ENCODE assay signal across 21 cellular contexts in the genomic region with DNA sequence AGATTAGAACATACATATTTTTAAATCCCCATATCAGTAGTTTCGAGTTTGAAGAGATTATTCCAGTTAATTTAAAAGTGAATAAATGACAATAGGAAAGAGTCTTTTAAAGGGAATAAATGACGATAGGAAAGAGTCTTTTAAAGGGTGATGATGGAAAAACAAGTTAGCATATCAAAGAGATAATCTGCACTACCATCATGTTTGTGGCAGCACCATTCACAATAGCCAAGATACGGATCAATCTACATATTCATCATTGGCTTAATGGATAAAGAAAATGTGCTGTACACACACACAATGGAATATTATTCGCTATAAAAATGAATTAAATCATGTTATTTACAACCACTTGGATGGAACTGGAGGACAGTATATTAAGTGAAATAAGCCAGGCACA. TPM values are rescaled to one million over a fixed set of nuclear protein-coding genes. Genes with fewer than 3 reads are reported as not detected.
A peak's percentile ranks its signal among the peaks of the same experiment; 100 is the strongest.
DNase-seq lines count a peak whose midpoint lies in the region; ATAC-seq and TF ChIP-seq lines count a peak whose summit lies in the region.
"Had no signal": no experiment of that assay in that cellular context is flagged by ENCODE, and none has a peak within 500 bp of the region (broad histone marks: within the 10 kb centered on the region; RNA-seq: fewer than 3 reads in every experiment).

No MANE protein-coding gene starts in this region.

- H3K4me3 Mint-ChIP-seq in activated T-cell treated with anti-CD3 and anti-CD28 coated beads, Interleukin-2, amount 50 U/mL, for 72 hours, result peak overlapping the region in 1 of 2 donors; percentile 24
- H3K4me3 Mint-ChIP-seq in central memory CD8-positive, alpha-beta T cell, result peak overlapping the region; percentile 16
- H3K4me3 Mint-ChIP-seq in stimulated activated memory B cell treated with anti-CD40 and anti-IgM and Interleukin-4, amounts not matched to agents 10 μg/mL and 1 μg/mL and 100 μg/mL, for 72 hours, result no peak overlapping the region
- H3K4me3 Mint-ChIP-seq: activated T-cell treated with anti-CD3 and anti-CD28 coated beads, Interleukin-2, amount 50 U/mL, for 4 hours; CD14-positive monocyte had no signal

- ATAC-seq in activated T-cell treated with anti-CD3 and anti-CD28 coated beads, Interleukin-2, amount 50 U/mL, for 72 hours (replicated peaks in 1 of 2), result no peak
- ATAC-seq in central memory CD8-positive, alpha-beta T cell (replicated peaks; ENCODE audit: extremely low read depth, poor library complexity, severe bottlenecking), result no peak
- no peak for ATAC-seq in stimulated activated memory B cell treated with anti-CD40 and anti-IgM and Interleukin-4, amounts not matched to agents 10 μg/mL and 1 μg/mL and 100 μg/mL, for 72 hours
- ATAC-seq in GM18511 (IDR thresholded peaks at IDR 0.05; ENCODE audit: unreplicated experiment), result no peak
- ATAC-seq: activated T-cell treated with anti-CD3 and anti-CD28 coated beads, Interleukin-2, amount 50 U/mL, for 4 hours had no signal

- no peak overlapping the region for H3K4me3 ChIP-seq in WERI-Rb-1 (ENCODE audit: low read depth, low read length)
- H3K4me3 ChIP-seq: thoracic aorta had no signal

- H3K27ac Mint-ChIP-seq in activated T-cell treated with anti-CD3 and anti-CD28 coated beads, Interleukin-2, amount 50 U/mL, for 72 hours, result peak overlapping the region; percentile 95
- peak overlapping the region; percentile 95 for H3K27ac Mint-ChIP-seq in central memory CD8-positive, alpha-beta T cell (ENCODE audit: low read depth)
- H3K27ac Mint-ChIP-seq in stimulated activated memory B cell treated with anti-CD40 and anti-IgM and Interleukin-4, amounts not matched to agents 10 μg/mL and 1 μg/mL and 100 μg/mL, for 72 hours, result peak overlapping the region; percentile 77
- H3K27ac Mint-ChIP-seq: CD14-positive monocyte had no signal

- no peak for DNase-seq in activated T-cell treated with anti-CD3 and anti-CD28 coated beads, Interleukin-2, amount 50 U/mL, for 72 hours
- DNase-seq in activated T-cell treated with anti-CD3 and anti-CD28 coated beads, Interleukin-2, amount 50 U/mL, for 1 hour, result no peak
- DNase-seq in WERI-Rb-1 (no peak), NCI-H526 (lab: John Stamatoyannopoulos, UW) (no peak)
- no peak for DNase-seq in central memory CD8-positive, alpha-beta T cell (ENCODE audit: low spot score in 2 of 2)
- DNase-seq in stimulated activated CD4-positive, alpha-beta T cell treated with anti-CD3 and anti-CD28 coated beads, Interleukin-15, amount 100 ng/mL, for 24 hours, result no peak
- DNase-seq: activated CD4-positive, alpha-beta T cell treated with anti-CD3 and anti-CD28 coated beads for 4 hours; activated T-cell treated with anti-CD3 and anti-CD28 coated beads, Interleukin-2, amount 50 U/mL, for 4 hours; dermis blood vessel endothelial cell; DMS79; NCI-H1436 treated with DMSO at 0.1 percent for 48 hours; NCI-H524; stimulated activated CD4-positive, alpha-beta T cell treated with anti-CD3 and anti-CD28 coated beads, Interleukin-12 subunit alpha, Interleukin-12 subunit beta, amount 100 ng/mL, for 4 hours had no signal

- peaks cover 55% of the 10 kb centered on the region for H3K36me3 ChIP-seq in WERI-Rb-1

- no peaks in the 10 kb centered on the region for H3K9me3 ChIP-seq in WERI-Rb-1 (ENCODE audit: severe bottlenecking)
- H3K9me3 ChIP-seq: thoracic aorta had no signal

- H3K27ac ChIP-seq in WERI-Rb-1, result peak overlapping the region; percentile 73
- H3K27ac ChIP-seq: thoracic aorta had no signal

- no peaks in the 10 kb centered on the region for H3K9me3 Mint-ChIP-seq in activated T-cell treated with anti-CD3 and anti-CD28 coated beads, Interleukin-2, amount 50 U/mL, for 72 hours
- no peaks in the 10 kb centered on the region for H3K9me3 Mint-ChIP-seq in central memory CD8-positive, alpha-beta T cell
- no peaks in the 10 kb centered on the region for H3K9me3 Mint-ChIP-seq in stimulated activated memory B cell treated with anti-CD40 and anti-IgM and Interleukin-4, amounts not matched to agents 10 μg/mL and 1 μg/mL and 100 μg/mL, for 72 hours
- H3K9me3 Mint-ChIP-seq: activated T-cell treated with anti-CD3 and anti-CD28 coated beads, Interleukin-2, amount 50 U/mL, for 4 hours; CD14-positive monocyte had no signal

- H3K36me3 Mint-ChIP-seq in activated T-cell treated with anti-CD3 and anti-CD28 coated beads, Interleukin-2, amount 50 U/mL, for 72 hours (ENCODE audit: insufficient read depth in 2 of 2), result peaks cover 18 to 35% of the 10 kb centered on the region in 2 donors
- H3K36me3 Mint-ChIP-seq in central memory CD8-positive, alpha-beta T cell (ENCODE audit: insufficient read depth), result peaks cover 59% of the 10 kb centered on the region
- H3K36me3 Mint-ChIP-seq in stimulated activated memory B cell treated with anti-CD40 and anti-IgM and Interleukin-4, amounts not matched to agents 10 μg/mL and 1 μg/mL and 100 μg/mL, for 72 hours, result peaks cover 82% of the 10 kb centered on the region

- H3K27me3 Mint-ChIP-seq in activated T-cell treated with anti-CD3 and anti-CD28 coated beads, Interleukin-2, amount 50 U/mL, for 72 hours (ENCODE audit: low read depth), result no peaks in the 10 kb centered on the region
- H3K27me3 Mint-ChIP-seq in central memory CD8-positive, alpha-beta T cell, result no peaks in the 10 kb centered on the region
- no peaks in the 10 kb centered on the region for H3K27me3 Mint-ChIP-seq in stimulated activated memory B cell treated with anti-CD40 and anti-IgM and Interleukin-4, amounts not matched to agents 10 μg/mL and 1 μg/mL and 100 μg/mL, for 72 hours

- TF ChIP-seq CTCF in WERI-Rb-1 (IDR thresholded peaks at IDR 0.05; ENCODE audit: low read depth, low read length), result no peak

- H3K4me1 Mint-ChIP-seq in activated T-cell treated with anti-CD3 and anti-CD28 coated beads, Interleukin-2, amount 50 U/mL, for 72 hours (ENCODE audit: low read depth), result peaks cover 64% of the 10 kb centered on the region
- peaks cover 67% of the 10 kb centered on the region for H3K4me1 Mint-ChIP-seq in central memory CD8-positive, alpha-beta T cell
- H3K4me1 Mint-ChIP-seq in stimulated activated memory B cell treated with anti-CD40 and anti-IgM and Interleukin-4, amounts not matched to agents 10 μg/mL and 1 μg/mL and 100 μg/mL, for 72 hours, result peaks cover 67% of the 10 kb centered on the region

- no peaks in the 10 kb centered on the region for H3K27me3 ChIP-seq in WERI-Rb-1 (ENCODE audit: insufficient read depth, low read depth, severe bottlenecking)

RNA-seq across cellular contexts. Expression of a gene that starts 15.0 kb away (rescaled TPM):
- 10 to 100 TPM; 23.6 to 26.0 TPM for total RNA-seq in activated T-cell treated with anti-CD3 and anti-CD28 coated beads, Interleukin-2, amount 50 U/mL, for 72 hours

RNA-seq across cellular contexts. Expression of a gene that starts 41.1 kb away (rescaled TPM):
- total RNA-seq in activated T-cell treated with anti-CD3 and anti-CD28 coated beads, Interleukin-2, amount 50 U/mL, for 72 hours, result under 1 TPM; 0.02 TPM
- total RNA-seq: activated T-cell treated with anti-CD3 and anti-CD28 coated beads, Interleukin-2, amount 50 U/mL, for 4 hours; dermis blood vessel endothelial cell; H4; liver; MCF 10A; occipital lobe; thoracic aorta had no signal
